ENCODE assay signal across 9 cellular contexts in the genomic region with DNA sequence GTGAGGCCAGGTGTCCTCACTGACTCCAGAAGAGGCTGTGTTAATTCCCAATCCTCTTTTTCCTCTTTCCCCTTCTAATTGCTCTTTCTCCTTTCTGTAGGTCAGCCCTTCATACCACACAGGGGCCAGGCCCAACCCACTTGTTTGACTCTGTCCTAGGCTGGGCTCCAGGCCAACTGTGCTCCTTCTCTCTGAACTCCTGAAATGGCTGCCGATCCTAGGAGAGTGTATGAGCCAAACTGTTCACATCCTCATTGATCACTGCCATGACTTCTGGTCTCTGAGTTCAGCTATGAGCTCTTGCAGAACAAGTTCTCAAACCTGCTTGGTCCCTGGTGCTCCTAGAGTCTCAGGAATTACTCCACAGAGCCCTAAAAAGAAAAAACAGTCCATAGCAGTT.
DNase-seq lines count a peak whose midpoint lies in the region; ATAC-seq and TF ChIP-seq lines count a peak whose summit lies in the region.
"Had no signal": no experiment of that assay in that cellular context is flagged by ENCODE, and none has a peak within 500 bp of the region (broad histone marks: within the 10 kb centered on the region; RNA-seq: fewer than 3 reads in every experiment).

No MANE protein-coding gene starts in this region.

- H2AFZ ChIP-seq in smooth muscle cell (ENCODE audit: low read depth): no peak overlapping the region

- POLR2A ChIA-PET in activated CD4-positive, alpha-beta memory T cell treated with anti-CD3 and anti-CD28 coated beads, Interleukin-2, amount 10 ng/mL, durations not matched to agents 7 days and 5 days (lab: Charles Lee): no interaction called here

- peak overlapping the region; percentile 2 for H3K4me3 Mint-ChIP-seq in T-helper 17 cell
- H3K4me3 Mint-ChIP-seq in activated CD4-positive, alpha-beta memory T cell treated with anti-CD3 and anti-CD28 coated beads, Interleukin-2, amount 10 ng/mL, durations not matched to agents 7 days and 5 days: no peak overlapping the region

- H3K27me3 ChIP-seq in smooth muscle cell (ENCODE audit: low read depth): no peaks in the 10 kb centered on the region

- no peak for ATAC-seq in T-helper 17 cell
- peak; percentile 64 to 83 for ATAC-seq in left cardiac atrium
- ATAC-seq in GM18519 (IDR thresholded peaks at IDR 0.05; ENCODE audit: low FRiP score, unreplicated experiment): no peak

- H3K4me3 ChIP-seq in smooth muscle cell: no peak overlapping the region

- H3K4me1 ChIP-seq in smooth muscle cell (ENCODE audit: low read depth): peaks cover 9% of the 10 kb centered on the region

- no peak for TF ChIP-seq CTCF in smooth muscle cell (IDR thresholded peaks at IDR 0.05; ENCODE audit: borderline replicate concordance, insufficient read depth, poor library complexity, severe bottlenecking)

- peak overlapping the region; percentile 28 for H3K27ac ChIP-seq in smooth muscle cell (ENCODE audit: low read depth)

- peak; percentile 74 for DNase-seq in HuH-7.5 (ENCODE audit: low spot score)
- no peak for DNase-seq in T-helper 17 cell
- DNase-seq in left cardiac atrium: peak; percentile 76
- no peak for DNase-seq in smooth muscle cell (lab: John Stamatoyannopoulos, UW; ENCODE audit: unreplicated experiment)
- no peak for DNase-seq in activated CD4-positive, alpha-beta memory T cell treated with anti-CD3 and anti-CD28 coated beads, Interleukin-2, amount 10 ng/mL, durations not matched to agents 7 days and 5 days
- DNase-seq in GDM1 (lab: John Stamatoyannopoulos, UW): no peak
- DNase-seq in stimulated activated naive CD4-positive, alpha-beta T cell treated with Interleukin-2 at 50 U/mL for 16 hours (lab: John Stamatoyannopoulos, UW): no peak
- DNase-seq: activated CD4-positive, alpha-beta T cell treated with anti-CD3 and anti-CD28 coated beads for 4 hours had no signal

- no peaks in the 10 kb centered on the region for H3K9me3 ChIP-seq in T-helper 17 cell (ENCODE audit: control insufficient read depth, low read length, poor library complexity, severe bottlenecking)
- no peaks in the 10 kb centered on the region for H3K9me3 ChIP-seq in smooth muscle cell (replicated peaks; ENCODE audit: low read depth)

- no peaks in the 10 kb centered on the region for H3F3A ChIP-seq in smooth muscle cell (ENCODE audit: low read depth)

- intact Hi-C loops in left cardiac atrium (cut with DNase I): no loop called here

- H3K9ac ChIP-seq in smooth muscle cell (ENCODE audit: low read depth): no peak overlapping the region

- H4K20me1 ChIP-seq in smooth muscle cell (ENCODE audit: low read depth): no peaks in the 10 kb centered on the region

- no peaks in the 10 kb centered on the region for H3K36me3 ChIP-seq in smooth muscle cell (ENCODE audit: low read depth)

- no peaks in the 10 kb centered on the region for H3K27me3 Mint-ChIP-seq in T-helper 17 cell
- H3K27me3 Mint-ChIP-seq in activated CD4-positive, alpha-beta memory T cell treated with anti-CD3 and anti-CD28 coated beads, Interleukin-2, amount 10 ng/mL, durations not matched to agents 7 days and 5 days: no peaks in the 10 kb centered on the region

- H3K4me2 ChIP-seq in smooth muscle cell: no peak overlapping the region

- H3K27ac Mint-ChIP-seq in T-helper 17 cell: no peak overlapping the region
- H3K27ac Mint-ChIP-seq in activated CD4-positive, alpha-beta memory T cell treated with anti-CD3 and anti-CD28 coated beads, Interleukin-2, amount 10 ng/mL, durations not matched to agents 7 days and 5 days: no peak overlapping the region

- H3K79me2 ChIP-seq in smooth muscle cell (ENCODE audit: low read depth): no peaks in the 10 kb centered on the region

- CTCF ChIA-PET in activated CD4-positive, alpha-beta memory T cell treated with anti-CD3 and anti-CD28 coated beads, Interleukin-2, amount 10 ng/mL, durations not matched to agents 7 days and 5 days (lab: Charles Lee): no interaction called here

- H3K4me1 Mint-ChIP-seq in T-helper 17 cell: no peaks in the 10 kb centered on the region
- no peaks in the 10 kb centered on the region for H3K4me1 Mint-ChIP-seq in activated CD4-positive, alpha-beta memory T cell treated with anti-CD3 and anti-CD28 coated beads, Interleukin-2, amount 10 ng/mL, durations not matched to agents 7 days and 5 days

- no peaks in the 10 kb centered on the region for H3K9me3 Mint-ChIP-seq in activated CD4-positive, alpha-beta memory T cell treated with anti-CD3 and anti-CD28 coated beads, Interleukin-2, amount 10 ng/mL, durations not matched to agents 7 days and 5 days

- WGBS in smooth muscle cell (ENCODE audit: low lambda C conversion rate): 80% methylated on average over 1 of the region's 1 CpG

- no peaks in the 10 kb centered on the region for H3K36me3 Mint-ChIP-seq in T-helper 17 cell (ENCODE audit: low read depth)
- H3K36me3 Mint-ChIP-seq in activated CD4-positive, alpha-beta memory T cell treated with anti-CD3 and anti-CD28 coated beads, Interleukin-2, amount 10 ng/mL, durations not matched to agents 7 days and 5 days (ENCODE audit: low read depth): peaks cover 2% of the 10 kb centered on the region

Comparison
In these comparisons a context has a peak if more than half of its experiments do, and no peak if none do; other contexts are left out.
1. DNase-seq: peak in HuH-7.5 (single experiment) and left cardiac atrium (single experiment); none in T-helper 17 cell (0 of 3), smooth muscle cell (single experiment), activated CD4-positive, alpha-beta memory T cell treated with anti-CD3 and anti-CD28 coated beads, Interleukin-2, amount 10 ng/mL, durations not matched to agents 7 days and 5 days (single experiment), GDM1 (single experiment) and stimulated activated naive CD4-positive, alpha-beta T cell treated with Interleukin-2 at 50 U/mL for 16 hours (single experiment).
2. ATAC-seq: peak in left cardiac atrium (2 of 2); none in T-helper 17 cell (single experiment) and GM18519 (single experiment).